3 cellular contexts compared by ENCODE assay signal in the genomic region with DNA sequence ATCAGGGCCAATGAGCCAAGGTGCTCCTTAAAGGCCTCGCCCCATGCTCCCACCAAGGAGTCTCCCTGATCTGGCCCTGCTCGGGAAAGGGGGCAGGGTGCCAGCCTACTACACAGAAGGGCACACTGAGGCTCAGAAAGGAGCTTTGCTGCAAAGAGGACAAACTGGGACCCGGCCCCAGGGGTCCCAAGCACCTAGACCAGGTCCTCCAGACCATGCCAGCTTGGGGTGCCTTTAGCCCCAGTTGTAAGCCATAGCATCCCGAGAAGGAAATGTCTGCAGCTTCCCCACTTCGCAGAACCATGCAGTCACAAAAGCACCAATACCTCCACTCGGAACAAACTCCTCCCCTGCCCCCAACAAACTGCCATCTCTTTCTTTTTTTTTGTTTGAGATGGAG.
"Had no signal": no experiment of that assay in that cellular context is flagged by ENCODE, and none has a peak within 500 bp of the region (broad histone marks: within the 10 kb centered on the region; RNA-seq: fewer than 3 reads in every experiment).

No MANE protein-coding gene starts in this region.

- DNase-seq: GDM1, GF-D8 had no signal

- H3K4me3 ChIP-seq: GM12878 had no signal

- ATAC-seq: GM12878 had no signal
